In genomic region chr1:237201155-237201554, GRCh38 we compare ENCODE assay signal across 34 cellular contexts.
"Had no signal": no experiment of that assay in that cellular context is flagged by ENCODE, and none has a peak within 500 bp of the region (broad histone marks: within the 10 kb centered on the region; RNA-seq: fewer than 3 reads in every experiment).

No MANE protein-coding gene starts in this region.

- H3K27ac ChIP-seq: adrenal gland, body of pancreas, brain microvascular endothelial cell, breast epithelium, VCaP had no signal

- H3K9me3 Mint-ChIP-seq: activated B cell treated with CpG ODN at 0.5 μM for 24 hours; activated CD4-positive, alpha-beta memory T cell treated with anti-CD3 and anti-CD28 coated beads for 36 hours; activated CD4-positive, alpha-beta T cell treated with anti-CD3 and anti-CD28 coated beads, Interleukin-2, amount 10 ng/mL, durations not matched to agents 7 days and 5 days; activated CD8-positive, alpha-beta T cell treated with anti-CD3 and anti-CD28 coated beads for 36 hours; activated naive CD4-positive, alpha-beta T cell treated with anti-CD3 and anti-CD28 coated beads for 36 hours; activated naive CD4-positive, alpha-beta T cell treated with anti-CD3 and anti-CD28 coated beads, Interleukin-2, amount 50 U/mL, for 72 hours; activated naive CD8-positive, alpha-beta T cell treated with anti-CD3 and anti-CD28 coated beads for 36 hours; activated T-cell treated with anti-CD3 and anti-CD28 coated beads, Interleukin-2, amount 50 U/mL, for 4 hours; activated T-cell treated with anti-CD3 and anti-CD28 coated beads, Interleukin-2, amount 50 U/mL, for 72 hours; activated T-helper 1 cell treated with anti-CD3 and anti-CD28 coated beads, Interleukin-12 subunit alpha, Interleukin-12 subunit beta, Interleukin-2, Interleukin-4 antibody, amounts not matched to agents 30 ng/mL and 10 ng/mL and 1 ng/mL, durations not matched to agents 14 hours and 24 hours and 36 hours; activated T-helper 17 cell treated with anti-CD3 and anti-CD28 coated beads, Interleukin-2, amount 50 U/mL, for 72 hours; T-helper 1 cell treated with Interleukin-12 subunit alpha and Interleukin-12 subunit beta and Interleukin-4 antibody, amounts not matched to agents 30 μg/mL and 1 μg/mL, for 36 hours; T-helper 2 cell treated with Interferon-gamma antibody and Interleukin-4, amounts not matched to agents 5 μg/mL and 100 μg/mL, for 36 hours had no signal

- H3K27ac Mint-ChIP-seq: activated B cell treated with CpG ODN at 0.5 μM for 24 hours; activated CD4-positive, alpha-beta memory T cell treated with anti-CD3 and anti-CD28 coated beads for 36 hours; activated CD4-positive, alpha-beta T cell treated with anti-CD3 and anti-CD28 coated beads, Interleukin-2, amount 10 ng/mL, durations not matched to agents 7 days and 5 days; activated CD8-positive, alpha-beta T cell treated with anti-CD3 and anti-CD28 coated beads for 36 hours; activated naive CD4-positive, alpha-beta T cell treated with anti-CD3 and anti-CD28 coated beads for 36 hours; activated naive CD4-positive, alpha-beta T cell treated with anti-CD3 and anti-CD28 coated beads, Interleukin-2, amount 50 U/mL, for 72 hours; activated naive CD8-positive, alpha-beta T cell treated with anti-CD3 and anti-CD28 coated beads for 36 hours; activated T-cell treated with anti-CD3 and anti-CD28 coated beads, Interleukin-2, amount 50 U/mL, for 72 hours; activated T-helper 1 cell treated with anti-CD3 and anti-CD28 coated beads, Interleukin-12 subunit alpha, Interleukin-12 subunit beta, Interleukin-2, Interleukin-4 antibody, amounts not matched to agents 30 ng/mL and 10 ng/mL and 1 ng/mL, durations not matched to agents 14 hours and 24 hours and 36 hours; activated T-helper 17 cell treated with anti-CD3 and anti-CD28 coated beads, Interleukin-2, amount 50 U/mL, for 72 hours; T-helper 1 cell treated with Interleukin-12 subunit alpha and Interleukin-12 subunit beta and Interleukin-4 antibody, amounts not matched to agents 30 μg/mL and 1 μg/mL, for 36 hours; T-helper 2 cell treated with Interferon-gamma antibody and Interleukin-4, amounts not matched to agents 5 μg/mL and 100 μg/mL, for 36 hours had no signal

- DNase-seq: activated B cell treated with CpG ODN at 0.5 μM for 24 hours; activated CD4-positive, alpha-beta memory T cell treated with anti-CD3 and anti-CD28 coated beads for 36 hours; activated CD4-positive, alpha-beta T cell treated with anti-CD3 and anti-CD28 coated beads for 4 hours; activated CD4-positive, alpha-beta T cell treated with anti-CD3 and anti-CD28 coated beads, Interleukin-2, amount 10 ng/mL, durations not matched to agents 7 days and 5 days; activated CD4-positive, alpha-beta T cell treated with anti-CD3 and anti-CD28 coated beads, Interleukin-2, amount 50 U/mL, for 4 hours; activated CD4-positive, CD25-positive, alpha-beta regulatory T cell treated with anti-CD3 and anti-CD28 coated beads, Interleukin-2, amount 50 U/mL, for 72 hours; activated CD8-positive, alpha-beta memory T cell treated with anti-CD3 and anti-CD28 coated beads, Interleukin-2, amount 50 U/mL, for 4 hours; activated CD8-positive, alpha-beta T cell treated with anti-CD3 and anti-CD28 coated beads for 36 hours; activated effector memory CD4-positive, alpha-beta T cell treated with anti-CD3 and anti-CD28 coated beads, Interleukin-2, amount 50 U/mL, for 16 hours; activated gamma-delta T cell treated with Interleukin-2 at 50 U/mL for 16 hours; activated naive CD4-positive, alpha-beta T cell; activated naive CD4-positive, alpha-beta T cell treated with anti-CD3 and anti-CD28 coated beads for 36 hours; activated naive CD4-positive, alpha-beta T cell treated with anti-CD3 and anti-CD28 coated beads, Interleukin-2, amount 50 U/mL, for 16 hours; activated naive CD8-positive, alpha-beta T cell treated with anti-CD3 and anti-CD28 coated beads for 36 hours; activated T-cell treated with anti-CD3 and anti-CD28 coated beads for 4 hours; activated T-cell treated with anti-CD3 and anti-CD28 coated beads, Interleukin-2, amount 50 U/mL, for 1 hour; activated T-cell treated with anti-CD3 and anti-CD28 coated beads, Interleukin-2, amount 50 U/mL, for 4 hours; activated T-cell treated with anti-CD3 and anti-CD28 coated beads, Interleukin-2, amount 50 U/mL, for 72 hours; adrenal gland; amniotic stem cell; aorta; body of pancreas; brain microvascular endothelial cell; central memory CD4-positive, alpha-beta T cell; T-helper 1 cell; T-helper 2 cell; T-helper 9 cell had no signal

- H3K27me3 ChIP-seq: adrenal gland, body of pancreas, brain microvascular endothelial cell, breast epithelium had no signal

- H3K4me3 Mint-ChIP-seq: activated B cell treated with CpG ODN at 0.5 μM for 24 hours; activated CD4-positive, alpha-beta memory T cell treated with anti-CD3 and anti-CD28 coated beads for 36 hours; activated CD4-positive, alpha-beta T cell treated with anti-CD3 and anti-CD28 coated beads, Interleukin-2, amount 10 ng/mL, durations not matched to agents 7 days and 5 days; activated CD8-positive, alpha-beta T cell treated with anti-CD3 and anti-CD28 coated beads for 36 hours; activated naive CD4-positive, alpha-beta T cell treated with anti-CD3 and anti-CD28 coated beads for 36 hours; activated naive CD8-positive, alpha-beta T cell treated with anti-CD3 and anti-CD28 coated beads for 36 hours; activated T-cell treated with anti-CD3 and anti-CD28 coated beads, Interleukin-2, amount 50 U/mL, for 4 hours; activated T-cell treated with anti-CD3 and anti-CD28 coated beads, Interleukin-2, amount 50 U/mL, for 72 hours; activated T-helper 1 cell treated with anti-CD3 and anti-CD28 coated beads, Interleukin-12 subunit alpha, Interleukin-12 subunit beta, Interleukin-2, Interleukin-4 antibody, amounts not matched to agents 30 ng/mL and 10 ng/mL and 1 ng/mL, durations not matched to agents 14 hours and 24 hours and 36 hours; activated T-helper 17 cell treated with anti-CD3 and anti-CD28 coated beads, Interleukin-2, amount 50 U/mL, for 72 hours; T-helper 1 cell treated with Interleukin-12 subunit alpha and Interleukin-12 subunit beta and Interleukin-4 antibody, amounts not matched to agents 30 μg/mL and 1 μg/mL, for 36 hours; T-helper 2 cell treated with Interferon-gamma antibody and Interleukin-4, amounts not matched to agents 5 μg/mL and 100 μg/mL, for 36 hours had no signal

- H3K36me3 ChIP-seq: adrenal gland, brain microvascular endothelial cell, breast epithelium had no signal

- H3K4me3 ChIP-seq: adrenal gland, body of pancreas, breast epithelium had no signal

- H3K4me1 Mint-ChIP-seq: activated B cell treated with CpG ODN at 0.5 μM for 24 hours; activated CD4-positive, alpha-beta T cell treated with anti-CD3 and anti-CD28 coated beads, Interleukin-2, amount 10 ng/mL, durations not matched to agents 7 days and 5 days; activated naive CD8-positive, alpha-beta T cell treated with anti-CD3 and anti-CD28 coated beads for 36 hours; activated T-helper 17 cell treated with anti-CD3 and anti-CD28 coated beads, Interleukin-2, amount 50 U/mL, for 72 hours had no signal

- H3K4me1 ChIP-seq: adrenal gland, body of pancreas, breast epithelium had no signal

- H3K9me3 ChIP-seq: adrenal gland, body of pancreas, breast epithelium had no signal

- H3K27me3 Mint-ChIP-seq: activated B cell treated with CpG ODN at 0.5 μM for 24 hours had no signal

- H3K36me3 Mint-ChIP-seq: activated CD4-positive, alpha-beta memory T cell treated with anti-CD3 and anti-CD28 coated beads for 36 hours; activated naive CD4-positive, alpha-beta T cell treated with anti-CD3 and anti-CD28 coated beads, Interleukin-2, amount 50 U/mL, for 72 hours; activated naive CD8-positive, alpha-beta T cell treated with anti-CD3 and anti-CD28 coated beads for 36 hours had no signal
